ENCODE assay signal across 1 cellular context in the genomic region with DNA sequence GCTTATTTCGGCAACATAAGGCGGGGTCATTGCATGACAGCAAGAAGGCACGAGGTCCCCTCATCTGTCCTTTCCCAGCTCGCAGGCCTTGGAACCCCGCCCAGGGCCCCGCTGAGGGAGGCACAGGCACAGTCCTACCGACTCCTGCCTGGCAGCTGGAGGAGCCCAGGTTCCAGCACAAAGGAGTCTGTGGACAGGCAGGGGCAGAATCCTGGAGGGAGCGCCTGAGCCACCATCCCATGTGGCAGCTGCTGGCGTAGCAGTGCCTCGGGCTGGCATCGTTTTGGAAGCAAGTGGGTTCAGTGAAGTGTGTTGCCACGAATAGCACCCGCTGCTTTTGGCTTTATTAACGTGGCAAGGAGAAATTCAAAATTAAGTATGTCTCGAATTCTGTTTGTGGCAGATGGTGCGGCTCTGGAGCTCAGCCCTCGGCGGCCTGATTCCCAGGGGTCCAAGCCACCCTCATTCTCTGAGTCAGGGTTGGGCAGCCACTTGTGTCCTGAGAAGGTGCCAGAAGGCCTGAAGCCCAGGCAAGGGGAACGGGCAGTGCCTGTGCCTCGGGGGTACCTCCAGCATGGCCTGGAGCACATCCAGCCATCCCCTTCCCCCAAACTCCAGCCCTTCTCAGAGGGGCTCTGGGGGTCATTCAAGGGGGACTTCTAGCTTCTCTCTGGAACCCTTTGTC.
A peak's percentile ranks its signal among the peaks of the same experiment; 100 is the strongest.
TF ChIP-seq lines count a peak whose summit lies in the region.

No MANE protein-coding gene starts in this region.

TF ChIP-seq in HEK293, 187 proteins besides CTCF, POLR2A, EP300 and RAD21:
- TF ChIP-seq, protein P1, sequence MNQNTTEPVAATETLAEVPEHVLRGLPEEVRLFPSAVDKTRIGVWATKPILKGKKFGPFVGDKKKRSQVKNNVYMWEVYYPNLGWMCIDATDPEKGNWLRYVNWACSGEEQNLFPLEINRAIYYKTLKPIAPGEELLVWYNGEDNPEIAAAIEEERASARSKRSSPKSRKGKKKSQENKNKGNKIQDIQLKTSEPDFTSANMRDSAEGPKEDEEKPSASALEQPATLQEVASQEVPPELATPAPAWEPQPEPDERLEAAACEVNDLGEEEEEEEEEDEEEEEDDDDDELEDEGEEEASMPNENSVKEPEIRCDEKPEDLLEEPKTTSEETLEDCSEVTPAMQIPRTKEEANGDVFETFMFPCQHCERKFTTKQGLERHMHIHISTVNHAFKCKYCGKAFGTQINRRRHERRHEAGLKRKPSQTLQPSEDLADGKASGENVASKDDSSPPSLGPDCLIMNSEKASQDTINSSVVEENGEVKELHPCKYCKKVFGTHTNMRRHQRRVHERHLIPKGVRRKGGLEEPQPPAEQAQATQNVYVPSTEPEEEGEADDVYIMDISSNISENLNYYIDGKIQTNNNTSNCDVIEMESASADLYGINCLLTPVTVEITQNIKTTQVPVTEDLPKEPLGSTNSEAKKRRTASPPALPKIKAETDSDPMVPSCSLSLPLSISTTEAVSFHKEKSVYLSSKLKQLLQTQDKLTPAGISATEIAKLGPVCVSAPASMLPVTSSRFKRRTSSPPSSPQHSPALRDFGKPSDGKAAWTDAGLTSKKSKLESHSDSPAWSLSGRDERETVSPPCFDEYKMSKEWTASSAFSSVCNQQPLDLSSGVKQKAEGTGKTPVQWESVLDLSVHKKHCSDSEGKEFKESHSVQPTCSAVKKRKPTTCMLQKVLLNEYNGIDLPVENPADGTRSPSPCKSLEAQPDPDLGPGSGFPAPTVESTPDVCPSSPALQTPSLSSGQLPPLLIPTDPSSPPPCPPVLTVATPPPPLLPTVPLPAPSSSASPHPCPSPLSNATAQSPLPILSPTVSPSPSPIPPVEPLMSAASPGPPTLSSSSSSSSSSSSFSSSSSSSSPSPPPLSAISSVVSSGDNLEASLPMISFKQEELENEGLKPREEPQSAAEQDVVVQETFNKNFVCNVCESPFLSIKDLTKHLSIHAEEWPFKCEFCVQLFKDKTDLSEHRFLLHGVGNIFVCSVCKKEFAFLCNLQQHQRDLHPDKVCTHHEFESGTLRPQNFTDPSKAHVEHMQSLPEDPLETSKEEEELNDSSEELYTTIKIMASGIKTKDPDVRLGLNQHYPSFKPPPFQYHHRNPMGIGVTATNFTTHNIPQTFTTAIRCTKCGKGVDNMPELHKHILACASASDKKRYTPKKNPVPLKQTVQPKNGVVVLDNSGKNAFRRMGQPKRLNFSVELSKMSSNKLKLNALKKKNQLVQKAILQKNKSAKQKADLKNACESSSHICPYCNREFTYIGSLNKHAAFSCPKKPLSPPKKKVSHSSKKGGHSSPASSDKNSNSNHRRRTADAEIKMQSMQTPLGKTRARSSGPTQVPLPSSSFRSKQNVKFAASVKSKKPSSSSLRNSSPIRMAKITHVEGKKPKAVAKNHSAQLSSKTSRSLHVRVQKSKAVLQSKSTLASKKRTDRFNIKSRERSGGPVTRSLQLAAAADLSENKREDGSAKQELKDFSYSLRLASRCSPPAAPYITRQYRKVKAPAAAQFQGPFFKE (tag by site-specific recombination; IDR thresholded peaks at IDR 0.05; ENCODE audit: borderline replicate concordance), result no peak
- 0 out of 2 replicates have a peak, but pooled peaks have one; percentile 18 for TF ChIP-seq ZNF600 (tag by site-specific recombination; IDR thresholded peaks at IDR 0.05)
